Comparison of ENCODE assay signal across 1 cellular context in the genomic region with DNA sequence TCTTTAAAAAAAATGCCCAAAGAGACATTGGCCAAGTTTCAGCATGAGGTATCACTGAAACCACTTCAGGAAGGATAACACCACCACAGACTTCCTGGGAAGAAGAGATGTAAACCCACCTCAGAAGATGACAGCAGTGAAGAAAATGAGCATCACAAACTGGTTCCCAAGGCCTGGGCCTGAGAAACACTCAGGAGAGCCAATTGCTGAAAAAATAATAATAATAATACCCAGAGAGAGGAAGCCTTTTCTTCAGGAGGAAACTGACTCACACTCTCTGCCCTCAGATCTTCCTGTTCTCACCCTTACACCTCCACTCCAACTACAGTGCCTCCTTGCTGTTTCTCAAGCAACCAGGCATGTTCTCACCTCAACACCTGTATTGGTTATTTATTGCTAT.
TF ChIP-seq lines count a peak whose summit lies in the region.

No MANE protein-coding gene starts in this region.

TF ChIP-seq in SK-N-SH, 30 proteins besides CTCF, POLR2A, EP300 and RAD21 (continued from another document):
- no peak for TF ChIP-seq SMC3 (IDR thresholded peaks at IDR 0.05; ENCODE audit: low read depth, low read length)
